Comparison of ENCODE assay signal across 8 cellular contexts in the genomic region with DNA sequence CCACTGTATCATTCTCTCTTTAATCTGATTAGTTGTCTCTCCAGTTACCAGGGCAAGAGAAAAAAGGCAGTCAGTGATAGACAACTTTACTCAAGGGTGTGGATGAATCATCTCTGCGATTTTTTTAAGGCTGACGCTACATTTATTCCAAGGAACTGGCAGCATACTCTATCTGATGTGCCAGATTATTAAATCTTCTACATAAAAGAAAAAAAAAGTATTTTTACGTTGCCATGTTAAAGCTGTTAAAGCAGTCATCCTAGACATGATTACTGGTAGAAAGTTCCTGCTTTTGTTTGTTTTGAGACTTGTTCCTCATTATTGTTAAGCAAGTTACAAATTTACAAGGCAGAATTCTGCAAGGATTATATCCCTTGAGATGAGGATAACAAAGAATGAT.
A peak's percentile ranks its signal among the peaks of the same experiment; 100 is the strongest.
DNase-seq lines count a peak whose midpoint lies in the region; ATAC-seq and TF ChIP-seq lines count a peak whose summit lies in the region.

No MANE protein-coding gene starts in this region.

- POLR2A ChIA-PET in naive thymus-derived CD8-positive, alpha-beta T cell (lab: Charles Lee) = no interaction called here

- H3K27ac Mint-ChIP-seq in CD4-positive, CD25-positive, alpha-beta regulatory T cell = peak overlapping the region; percentile 34 to 90 (median 89)
- H3K27ac Mint-ChIP-seq in naive thymus-derived CD8-positive, alpha-beta T cell = peak overlapping the region; percentile 77 to 93 (median 88)

- in situ Hi-C loops in GM13977 (cut with MboI; ENCODE audit: low pct_unique_long_range_greater_than_20kb, low sequenced_read_pairs, unreplicated experiment) = no loop called here

- peaks cover 51% of the 10 kb centered on the region for H3K4me1 ChIP-seq in CD4-positive, CD25-positive, alpha-beta regulatory T cell (ENCODE audit: control insufficient read depth, insufficient read depth, low read length, poor library complexity, severe bottlenecking)
- H3K4me1 ChIP-seq in colonic mucosa = no peaks in the 10 kb centered on the region

- H3K4me3 Mint-ChIP-seq in CD4-positive, CD25-positive, alpha-beta regulatory T cell = peak overlapping the region in 3 of 4 donors; percentile 6 to 65 (median 47)
- peak overlapping the region; percentile 29 to 84 (median 74) for H3K4me3 Mint-ChIP-seq in naive thymus-derived CD8-positive, alpha-beta T cell

- peaks cover 0 to 1% (median 0%) of the 10 kb centered on the region in 7 donors for H3K9me3 Mint-ChIP-seq in CD4-positive, CD25-positive, alpha-beta regulatory T cell
- H3K9me3 Mint-ChIP-seq in naive thymus-derived CD8-positive, alpha-beta T cell = peaks cover 0 to 2% (median 0%) of the 10 kb centered on the region in 9 donors

- H3K9ac ChIP-seq in colonic mucosa (ENCODE audit: low read depth in 2 of 2, low read length in 2 of 2) = no peak overlapping the region

- H3K36me3 Mint-ChIP-seq in CD4-positive, CD25-positive, alpha-beta regulatory T cell = peaks cover 18% of the 10 kb centered on the region
- peaks cover 5 to 18% (median 13%) of the 10 kb centered on the region in 3 donors for H3K36me3 Mint-ChIP-seq in naive thymus-derived CD8-positive, alpha-beta T cell

- H3K27me3 Mint-ChIP-seq in CD4-positive, CD25-positive, alpha-beta regulatory T cell = no peaks in the 10 kb centered on the region
- no peaks in the 10 kb centered on the region for H3K27me3 Mint-ChIP-seq in naive thymus-derived CD8-positive, alpha-beta T cell

- intact Hi-C loops in colonic mucosa (cut with DNase I) = loop anchor here (10.0 kb wide), 1 partner anchor 118 kb away; the partner anchor contains the start of gene CBLB

- ATAC-seq in CD4-positive, CD25-positive, alpha-beta regulatory T cell (ENCODE audit: low read depth in 2 of 2) = peak; percentile 74 to 81
- peak; percentile 69 to 79 for ATAC-seq in naive thymus-derived CD8-positive, alpha-beta T cell
- ATAC-seq in GM21825 (IDR thresholded peaks at IDR 0.05; ENCODE audit: unreplicated experiment) (no peak), HG02642 (IDR thresholded peaks at IDR 0.05; ENCODE audit: poor library complexity, unreplicated experiment) (no peak)

- peaks cover 18 to 73% (median 41%) of the 10 kb centered on the region in 4 donors for H3K4me1 Mint-ChIP-seq in CD4-positive, CD25-positive, alpha-beta regulatory T cell
- peaks cover 26 to 83% (median 61%) of the 10 kb centered on the region in 4 donors for H3K4me1 Mint-ChIP-seq in naive thymus-derived CD8-positive, alpha-beta T cell

- H3K4me3 ChIP-seq in CD4-positive, CD25-positive, alpha-beta regulatory T cell (ENCODE audit: low read depth, low read length) = peak overlapping the region; percentile 58
- H3K4me3 ChIP-seq in colonic mucosa = no peak overlapping the region

- DNase-seq in CD4-positive, CD25-positive, alpha-beta regulatory T cell = no peak
- DNase-seq in M059J (ENCODE audit: low read depth) (peak; percentile 71), colonic mucosa (no peak), GM13977 (ENCODE audit: low spot score) (no peak), NCI-H1436 (lab: John Stamatoyannopoulos, UW) (no peak)
- peak in 1 of 10 donors; percentile 39 for DNase-seq in naive thymus-derived CD8-positive, alpha-beta T cell

- TF ChIP-seq CTCF in colonic mucosa (IDR thresholded peaks at IDR 0.05) (no peak), GM13977 (IDR thresholded peaks at IDR 0.05; ENCODE audit: extremely low read depth, insufficient read depth, missing control alignments) (no peak)

- no peaks in the 10 kb centered on the region for H3K27me3 ChIP-seq in CD4-positive, CD25-positive, alpha-beta regulatory T cell (ENCODE audit: control insufficient read depth, insufficient read depth, low read length)
- no peaks in the 10 kb centered on the region for H3K27me3 ChIP-seq in colonic mucosa

- no peaks in the 10 kb centered on the region for H3K9me3 ChIP-seq in CD4-positive, CD25-positive, alpha-beta regulatory T cell (ENCODE audit: control insufficient read depth in 2 of 2, low read length in 2 of 2)
- H3K9me3 ChIP-seq in colonic mucosa = no peaks in the 10 kb centered on the region

- peaks cover 3% of the 10 kb centered on the region for H3K36me3 ChIP-seq in CD4-positive, CD25-positive, alpha-beta regulatory T cell (ENCODE audit: control insufficient read depth, insufficient read depth, low read length)
- H3K36me3 ChIP-seq in colonic mucosa = no peaks in the 10 kb centered on the region

- H3K27ac ChIP-seq in CD4-positive, CD25-positive, alpha-beta regulatory T cell (ENCODE audit: insufficient read depth, low read length, poor library complexity, severe bottlenecking) = peak overlapping the region; percentile 28
- peak overlapping the region; percentile 50 for H3K27ac ChIP-seq in colonic mucosa

Comparison
In these comparisons a context has a peak if more than half of its experiments do, and no peak if none do; other contexts are left out.
1. ATAC-seq: peak in CD4-positive, CD25-positive, alpha-beta regulatory T cell (2 of 2) and naive thymus-derived CD8-positive, alpha-beta T cell (2 of 2); none in GM21825 (single experiment) and HG02642 (single experiment).